ENCODE assay signal across 10 cellular contexts in genomic region chr3:159941043-159941994, GRCh38. TPM values are rescaled to one million over a fixed set of nuclear protein-coding genes. Genes with fewer than 3 reads are reported as not detected.
DNase-seq lines count a peak whose midpoint lies in the region; ATAC-seq, FAIRE-seq and TF ChIP-seq lines count a peak whose summit lies in the region.
"Had no signal": no experiment of that assay in that cellular context is flagged by ENCODE, and none has a peak within 500 bp of the region (broad histone marks: within the 10 kb centered on the region; RNA-seq: fewer than 3 reads in every experiment).

No MANE protein-coding gene starts in this region.

- intact Hi-C loops in endothelial cell of umbilical vein (cut with micrococcal nuclease) (no loop called here), ascending aorta (cut with DNase I) (no loop called here)
- intact Hi-C loops in activated naive CD4-positive, alpha-beta T cell treated with anti-CD3 and anti-CD28 coated beads for 36 hours (cut with micrococcal nuclease): no loop called here

- H3K27ac ChIP-seq in endothelial cell of umbilical vein (ENCODE audit: insufficient read depth, low read depth, low read length) (no peak overlapping the region), ascending aorta (no peak overlapping the region), neuronal stem cell (replicated peaks; ENCODE audit: low read length) (no peak overlapping the region)
- H3K27ac ChIP-seq: adrenal gland, sigmoid colon had no signal

- no peak overlapping the region for H3K23ac ChIP-seq in neuronal stem cell (ENCODE audit: low read depth, low read length, poor library complexity)

- no peaks in the 10 kb centered on the region for H3K79me1 ChIP-seq in neuronal stem cell (ENCODE audit: low read depth, low read length)

- peaks cover 2% of the 10 kb centered on the region for H3K9me1 ChIP-seq in endothelial cell of umbilical vein (replicated peaks; ENCODE audit: control insufficient read depth, extremely low read depth, insufficient read depth, low read length)

- H3K36me3 Mint-ChIP-seq in activated naive CD4-positive, alpha-beta T cell treated with anti-CD3 and anti-CD28 coated beads for 36 hours (ENCODE audit: low read depth): no peaks in the 10 kb centered on the region

- no peak for FAIRE-seq in endothelial cell of umbilical vein (lab: Jason Lieb, UNC)

- H3K4me1 Mint-ChIP-seq in activated naive CD4-positive, alpha-beta T cell treated with anti-CD3 and anti-CD28 coated beads for 36 hours (ENCODE audit: low read depth): no peaks in the 10 kb centered on the region

- no peak overlapping the region for H2BK5ac ChIP-seq in neuronal stem cell (ENCODE audit: low read length)

- H3K4ac ChIP-seq in neuronal stem cell (ENCODE audit: low read length): no peak overlapping the region

- peaks cover 11% of the 10 kb centered on the region for H3K27me3 Mint-ChIP-seq in activated naive CD4-positive, alpha-beta T cell treated with anti-CD3 and anti-CD28 coated beads for 36 hours (ENCODE audit: low read depth)

- no peak overlapping the region for H3K4me3 Mint-ChIP-seq in activated naive CD4-positive, alpha-beta T cell treated with anti-CD3 and anti-CD28 coated beads for 36 hours

- CTCF ChIA-PET in endothelial cell of umbilical vein (lab: Charles Lee): interaction anchor here (1.0 to 1.2 kb wide), 2 partner anchors 9 to 65 kb away, joined by 3 read pairs; no protein-coding TSS in a partner anchor
- CTCF ChIA-PET in activated naive CD4-positive, alpha-beta T cell treated with anti-CD3 and anti-CD28 coated beads for 36 hours (lab: Charles Lee): no interaction called here

- DNase-seq in HT1080 (ENCODE audit: low read depth) (peak; percentile 49), endothelial cell of umbilical vein (ENCODE audit: low read depth, low spot score) (no peak), ascending aorta (ENCODE audit: low spot score in 2 of 2) (no peak), neuronal stem cell (ENCODE audit: low spot score) (no peak)
- DNase-seq in activated naive CD4-positive, alpha-beta T cell treated with anti-CD3 and anti-CD28 coated beads for 36 hours: no peak
- DNase-seq: adrenal gland, sigmoid colon had no signal

- TF ChIP-seq CTCF in endothelial cell of umbilical vein (IDR thresholded peaks at IDR 0.05; ENCODE audit: extremely low read depth in 1 of 2, insufficient read depth in 1 of 2, low read depth in 1 of 2, low read length in 2 of 2) (no peak), ascending aorta (IDR thresholded peaks at IDR 0.05) (no peak)

- H3K36me3 ChIP-seq in endothelial cell of umbilical vein (ENCODE audit: control insufficient read depth in 2 of 2, extremely low read depth in 1 of 2, insufficient read depth in 2 of 2, low read length in 2 of 2): no peaks in the 10 kb centered on the region
- H3K36me3 ChIP-seq in ascending aorta: no peaks in the 10 kb centered on the region
- no peaks in the 10 kb centered on the region for H3K36me3 ChIP-seq in neuronal stem cell (replicated peaks in 1 of 2; ENCODE audit: control insufficient read depth in 2 of 2, insufficient read depth in 2 of 2, low read length in 2 of 2)
- H3K36me3 ChIP-seq: adrenal gland, sigmoid colon had no signal

- H4K91ac ChIP-seq in neuronal stem cell (ENCODE audit: low read depth, low read length, poor library complexity): no peak overlapping the region

- no peak overlapping the region for H2BK15ac ChIP-seq in neuronal stem cell (ENCODE audit: low read length)

- no peaks in the 10 kb centered on the region for H3K79me2 ChIP-seq in endothelial cell of umbilical vein (ENCODE audit: control insufficient read depth, insufficient read depth, low read length)

- no peak overlapping the region for H4K8ac ChIP-seq in neuronal stem cell (ENCODE audit: low read depth, low read length)

- ATAC-seq in GM18517 (IDR thresholded peaks at IDR 0.05; ENCODE audit: unreplicated experiment): peak; percentile 56
- ATAC-seq in GM21825 (IDR thresholded peaks at IDR 0.05; ENCODE audit: unreplicated experiment): peak; percentile 75
- ATAC-seq in esophagus mucosa: no peak

- H2BK12ac ChIP-seq in neuronal stem cell (ENCODE audit: low read length): no peak overlapping the region

- TF ChIP-seq POLR2A in endothelial cell of umbilical vein (IDR thresholded peaks at IDR 0.05; ENCODE audit: low read depth, low read length): no peak

- dilution Hi-C loops in endothelial cell of umbilical vein (cut with MboI; ENCODE audit: extremely low pct_ligation_motif_present, low sequenced_read_pairs): no loop called here

- H3K9me3 Mint-ChIP-seq in activated naive CD4-positive, alpha-beta T cell treated with anti-CD3 and anti-CD28 coated beads for 36 hours: no peaks in the 10 kb centered on the region

- H3K4me2 ChIP-seq in endothelial cell of umbilical vein (ENCODE audit: insufficient read depth, low read length) (no peak overlapping the region), neuronal stem cell (ENCODE audit: insufficient read depth, low read length, poor library complexity, severe bottlenecking) (no peak overlapping the region)

- no peaks in the 10 kb centered on the region for H3K9me3 ChIP-seq in endothelial cell of umbilical vein (replicated peaks; ENCODE audit: control insufficient read depth, insufficient read depth, low read length)
- no peaks in the 10 kb centered on the region for H3K9me3 ChIP-seq in ascending aorta
- no peaks in the 10 kb centered on the region for H3K9me3 ChIP-seq in neuronal stem cell (replicated peaks in 1 of 2; ENCODE audit: control insufficient read depth in 2 of 2, insufficient read depth in 1 of 2, low read depth in 1 of 2, low read length in 2 of 2)
- H3K9me3 ChIP-seq: adrenal gland, sigmoid colon had no signal

- no peak overlapping the region for H3K4me3 ChIP-seq in endothelial cell of umbilical vein (replicated peaks in 1 of 3; ENCODE audit: insufficient read depth in 1 of 3, low read depth in 1 of 3, low read length in 3 of 3)
- no peak overlapping the region for H3K4me3 ChIP-seq in ascending aorta
- H3K4me3 ChIP-seq in neuronal stem cell (ENCODE audit: low read length in 2 of 2): no peak overlapping the region
- H3K4me3 ChIP-seq: adrenal gland, sigmoid colon had no signal

- H3K4me1 ChIP-seq in endothelial cell of umbilical vein (ENCODE audit: control insufficient read depth, extremely low read depth, insufficient read depth, low read length) (no peaks in the 10 kb centered on the region), ascending aorta (no peaks in the 10 kb centered on the region), neuronal stem cell (ENCODE audit: control insufficient read depth in 2 of 2, insufficient read depth in 1 of 2, low read depth in 1 of 2, low read length in 2 of 2) (no peaks in the 10 kb centered on the region)
- H3K4me1 ChIP-seq: adrenal gland had no signal

- BruUV-seq in endothelial cell of umbilical vein (replicated peaks; lab: Mats Ljungman, UMichigan): no TSS peak

- H2AK5ac ChIP-seq in neuronal stem cell (ENCODE audit: low read depth, low read length): no peak overlapping the region

- H2BK120ac ChIP-seq in neuronal stem cell (ENCODE audit: low read depth, low read length): no peak overlapping the region

- no peak overlapping the region for H3K18ac ChIP-seq in neuronal stem cell (ENCODE audit: low read length)

- no peak overlapping the region for H3K14ac ChIP-seq in neuronal stem cell (ENCODE audit: low read length)

- H3K27me3 ChIP-seq in endothelial cell of umbilical vein (ENCODE audit: control insufficient read depth in 2 of 2, insufficient read depth in 2 of 2, low read length in 2 of 2) (no peaks in the 10 kb centered on the region), ascending aorta (no peaks in the 10 kb centered on the region), neuronal stem cell (ENCODE audit: control insufficient read depth in 3 of 3, insufficient read depth in 3 of 3, low read depth in 1 of 3, low read length in 3 of 3) (no peaks in the 10 kb centered on the region)
- H3K27me3 ChIP-seq: adrenal gland, sigmoid colon had no signal

- H4K20me1 ChIP-seq in endothelial cell of umbilical vein (replicated peaks; ENCODE audit: control insufficient read depth, extremely low read depth, insufficient read depth, low read length): no peaks in the 10 kb centered on the region

- H3K27ac Mint-ChIP-seq in activated naive CD4-positive, alpha-beta T cell treated with anti-CD3 and anti-CD28 coated beads for 36 hours: no peak overlapping the region

- H2AFZ ChIP-seq in endothelial cell of umbilical vein (ENCODE audit: low read depth, low read length) (no peak overlapping the region), neuronal stem cell (ENCODE audit: low read length) (no peak overlapping the region)

- H3K9ac ChIP-seq in endothelial cell of umbilical vein (replicated peaks; ENCODE audit: extremely low read depth, insufficient read depth, low read length): no peak overlapping the region
- H3K9ac ChIP-seq in neuronal stem cell (ENCODE audit: low read depth, low read length, poor library complexity): no peak overlapping the region

- POLR2A ChIA-PET in endothelial cell of umbilical vein (lab: Charles Lee): no interaction called here

- WGBS in neuronal stem cell (ENCODE audit: extremely low coverage in 2 of 2, insufficient read length in 2 of 2, insufficient replicate concordance in 1 of 2), 2 donors: no CpG with 5 or more reads among the region's 6 CpGs

TF ChIP-seq in endothelial cell of umbilical vein, 7 proteins besides CTCF, POLR2A, EP300 and RAD21 (continues in another document):
- TF ChIP-seq FOS (IDR thresholded peaks at IDR 0.05; ENCODE audit: borderline replicate concordance, insufficient read depth, low read length) (peak; percentile 19), EZH2 (IDR thresholded peaks at IDR 0.05; ENCODE audit: borderline replicate concordance, low read depth, low read length, severe bottlenecking) (no peak), JUN (IDR thresholded peaks at IDR 0.05; ENCODE audit: borderline replicate concordance, insufficient read depth, insufficient read length, low read depth) (peak; percentile 13), POLR2AphosphoS5 (IDR thresholded peaks at IDR 0.05; ENCODE audit: insufficient read depth, low read depth, low read length) (no peak)

RNA-seq across cellular contexts. Expression of gene IL12A, which starts 47.3 kb away (rescaled TPM):
- total RNA-seq in HT1080 (2014; rRNA removed; shearing (Covaris generic)): 18.8 and 27.1 TPM in 2 replicates
- polyA plus RNA-seq in HT1080 (2015; cell fraction: cytosol; rRNA removed): 6.1 and 11.2 TPM in 2 replicates
- 7.7 and 10.7 TPM in 2 replicates for polyA plus RNA-seq in HT1080 (2015; cell fraction: nucleus; rRNA removed)
- total RNA-seq in endothelial cell of umbilical vein: 1.5 and 1.7 TPM in 2 replicates
- polyA plus RNA-seq in endothelial cell of umbilical vein: 1.6 and 2.8 TPM in 2 replicates
- polyA plus RNA-seq in endothelial cell of umbilical vein (2011; cell fraction: cytosol; rRNA removed): 1.2 and 2.3 TPM in 2 replicates
- 3.1 and 3.2 TPM in 2 replicates for polyA plus RNA-seq in endothelial cell of umbilical vein (2011; cell fraction: nucleus; rRNA removed)
- 0.70 and 0.86 TPM in 2 replicates for polyA plus RNA-seq in endothelial cell of umbilical vein (2012)
- polyA minus RNA-seq in endothelial cell of umbilical vein: 0.41 and 1.7 TPM in 2 replicates
- polyA minus RNA-seq in endothelial cell of umbilical vein (2011; cell fraction: cytosol; rRNA and poly(A)+ RNA removed): not detected
- polyA minus RNA-seq in endothelial cell of umbilical vein (2011; cell fraction: nucleus; rRNA and poly(A)+ RNA removed): 0.82 and 1.1 TPM in 2 replicates
- total RNA-seq in ascending aorta: not detected
- not detected for total RNA-seq in activated naive CD4-positive, alpha-beta T cell treated with anti-CD3 and anti-CD28 coated beads for 36 hours
- polyA plus RNA-seq in neuronal stem cell (2013, experiment 1 of 2): 1.3 TPM
- polyA plus RNA-seq in neuronal stem cell (2013, experiment 2 of 2): 0.89 TPM
- total RNA-seq in esophagus mucosa: 0.80 TPM
